9 cellular contexts compared by ENCODE assay signal in genomic region chr10:101495324-101495925, GRCh38.
A peak's percentile ranks its signal among the peaks of the same experiment; 100 is the strongest.
DNase-seq lines count a peak whose midpoint lies in the region; ATAC-seq, FAIRE-seq and TF ChIP-seq lines count a peak whose summit lies in the region.
"Had no signal": no experiment of that assay in that cellular context is flagged by ENCODE, and none has a peak within 500 bp of the region (broad histone marks: within the 10 kb centered on the region; RNA-seq: fewer than 3 reads in every experiment).

No MANE protein-coding gene starts in this region.

- no peak for TF ChIP-seq POLR2A in H54 (IDR thresholded peaks at IDR 0.05; ENCODE audit: low read depth, low read length)

- no peak for FAIRE-seq in H54 (lab: Jason Lieb, UNC)

- in situ Hi-C loops in astrocyte of the spinal cord (cut with HindIII; ENCODE audit: low sequenced_read_pairs), result no loop called here

- no peak for ATAC-seq in GM21360 (IDR thresholded peaks at IDR 0.05; ENCODE audit: unreplicated experiment)

- H3K36me3 Mint-ChIP-seq in neural crest cell (ENCODE audit: low read depth), result no peaks in the 10 kb centered on the region

- TF ChIP-seq CTCF in astrocyte of the spinal cord (IDR thresholded peaks at IDR 0.05; ENCODE audit: low read depth, low read length) (peak; percentile 35), neural crest cell (conservative IDR thresholded peaks at IDR 0.05) (peak; percentile 45)

- H3K27ac Mint-ChIP-seq in neural crest cell (ENCODE audit: unreplicated experiment), result no peak overlapping the region

- peaks cover 14% of the 10 kb centered on the region for H3K4me1 Mint-ChIP-seq in neural crest cell

- DNase-seq in DMS79 treated with DMSO at 0.1 percent for 48 hours (lab: John Stamatoyannopoulos, UW), result peak; percentile 7
- DNase-seq in DMS79 (lab: John Stamatoyannopoulos, UW), result no peak
- DNase-seq in NCI-H1417 treated with DMSO at 0.1 percent for 48 hours (lab: John Stamatoyannopoulos, UW), result peak; percentile 8
- DNase-seq in astrocyte of the spinal cord (ENCODE audit: low read depth, low spot score), result no peak
- DNase-seq in neural crest cell (ENCODE audit: low read depth, low spot score), result no peak
- no peak for DNase-seq in NCI-H2107 treated with DMSO at 0.1 percent for 48 hours (lab: John Stamatoyannopoulos, UW; ENCODE audit: unreplicated experiment)
- DNase-seq in H54 (ENCODE audit: insufficient read length, low spot score), result no peak

- no peak overlapping the region for H3K4me3 Mint-ChIP-seq in neural crest cell

- H3K4me3 ChIP-seq in astrocyte of the spinal cord (ENCODE audit: low read depth, low read length), result no peak overlapping the region
- H3K4me3 ChIP-seq: right atrium auricular region had no signal

- no peaks in the 10 kb centered on the region for H3K9me3 Mint-ChIP-seq in neural crest cell

- H3K27me3 Mint-ChIP-seq in neural crest cell (ENCODE audit: low read depth), result no peaks in the 10 kb centered on the region

Comparison
In these comparisons a context has a peak if more than half of its experiments do, and no peak if none do; other contexts are left out.
1. DNase-seq: peak in DMS79 treated with DMSO at 0.1 percent for 48 hours (single experiment) and NCI-H1417 treated with DMSO at 0.1 percent for 48 hours (single experiment); none in DMS79 (single experiment), astrocyte of the spinal cord (single experiment), neural crest cell (single experiment), NCI-H2107 treated with DMSO at 0.1 percent for 48 hours (single experiment) and H54 (single experiment).